ENCODE assay signal across 16 cellular contexts in genomic region chr2:239466046-239466754, GRCh38.
DNase-seq lines count a peak whose midpoint lies in the region; ATAC-seq and TF ChIP-seq lines count a peak whose summit lies in the region.
"Had no signal": no experiment of that assay in that cellular context is flagged by ENCODE, and none has a peak within 500 bp of the region (broad histone marks: within the 10 kb centered on the region; RNA-seq: fewer than 3 reads in every experiment).

No MANE protein-coding gene starts in this region.

- peaks cover 41% of the 10 kb centered on the region for H3K4me1 Mint-ChIP-seq in CD14-positive monocyte

- H3K36me3 ChIP-seq in Peyer's patch, result no peaks in the 10 kb centered on the region
- H3K36me3 ChIP-seq: prostate gland, SJSA1 had no signal

- DNase-seq in CD14-positive monocyte (ENCODE audit: low spot score) (peak; percentile 38), Peyer's patch (peak in 2 of 3 donors; percentile 36 to 43), fibroblast of mammary gland (ENCODE audit: low read depth) (peak; percentile 24), sciatic nerve (ENCODE audit: low spot score) (no peak), NCI-H1930 (lab: John Stamatoyannopoulos, UW) (no peak), 8988T (no peak), dedifferentiated amniotic fluid mesenchymal stem cell (ENCODE audit: extremely low spot score) (no peak)
- DNase-seq: effector memory CD4-positive, alpha-beta T cell; HCEC 1CT; NCI-H2227 treated with DMSO at 0.1 percent for 48 hours had no signal

- peak overlapping the region in 1 of 2 donors; percentile 48 for H3K4me3 Mint-ChIP-seq in CD14-positive monocyte
- H3K4me3 Mint-ChIP-seq: T-helper 2 cell treated with Interferon-gamma antibody and Interleukin-4, amounts not matched to agents 5 μg/mL and 100 μg/mL, for 36 hours had no signal

- H3K36me3 Mint-ChIP-seq in CD14-positive monocyte, result peaks cover 0 to 2% of the 10 kb centered on the region in 2 donors
- H3K36me3 Mint-ChIP-seq: activated naive CD4-positive, alpha-beta T cell treated with anti-CD3 and anti-CD28 coated beads, Interleukin-2, amount 50 U/mL, for 72 hours had no signal

- H3K4me3 ChIP-seq in Peyer's patch (no peak overlapping the region), fibroblast of mammary gland (ENCODE audit: control insufficient read depth, low read depth, low read length) (no peak overlapping the region)
- H3K4me3 ChIP-seq: lung, prostate gland, SJSA1 had no signal

- intact Hi-C loops in CD14-positive monocyte (cut with micrococcal nuclease), result loop anchor here (5.0 to 10.0 kb wide), 3 partner anchors 36 to 211 kb away; partner anchors contain the start of gene HDAC4 (in 1 of the 2)
- intact Hi-C loops in sciatic nerve (cut with DNase I), result no loop called here

- no peaks in the 10 kb centered on the region for H3K9me3 ChIP-seq in Peyer's patch
- H3K9me3 ChIP-seq: prostate gland, SJSA1 had no signal

- peaks cover 2 to 3% (median 2%) of the 10 kb centered on the region in 3 donors for H3K27me3 Mint-ChIP-seq in CD14-positive monocyte (ENCODE audit: low read depth in 3 of 3)

- H3K9me3 Mint-ChIP-seq in CD14-positive monocyte, result peaks cover 0 to 2% (median 0%) of the 10 kb centered on the region in 7 donors
- H3K9me3 Mint-ChIP-seq: activated naive CD4-positive, alpha-beta T cell treated with anti-CD3 and anti-CD28 coated beads, Interleukin-2, amount 50 U/mL, for 72 hours; T-helper 2 cell treated with Interferon-gamma antibody and Interleukin-4, amounts not matched to agents 5 μg/mL and 100 μg/mL, for 36 hours had no signal

- TF ChIP-seq CTCF in CD14-positive monocyte (IDR thresholded peaks at IDR 0.05) (no peak), Peyer's patch (IDR thresholded peaks at IDR 0.05) (no peak), fibroblast of mammary gland (conservative IDR thresholded peaks at IDR 0.05; ENCODE audit: control insufficient read depth, insufficient read depth, low read depth, low read length) (no peak)

- no peaks in the 10 kb centered on the region for H3K27me3 ChIP-seq in Peyer's patch

- peak overlapping the region in 4 of 7 donors; percentile 97 to 99 (median 98) for H3K27ac Mint-ChIP-seq in CD14-positive monocyte
- H3K27ac Mint-ChIP-seq: activated naive CD4-positive, alpha-beta T cell treated with anti-CD3 and anti-CD28 coated beads, Interleukin-2, amount 50 U/mL, for 72 hours; T-helper 2 cell treated with Interferon-gamma antibody and Interleukin-4, amounts not matched to agents 5 μg/mL and 100 μg/mL, for 36 hours had no signal

- no peak for TF ChIP-seq POLR2A in Peyer's patch (IDR thresholded peaks at IDR 0.05)

- peaks cover 0 to 25% (median 3%) of the 10 kb centered on the region in 4 donors for H3K4me1 ChIP-seq in Peyer's patch
- H3K4me1 ChIP-seq: prostate gland, SJSA1 had no signal

- peak; percentile 63 for ATAC-seq in sciatic nerve
- ATAC-seq in HG02884 (IDR thresholded peaks at IDR 0.05; ENCODE audit: unreplicated experiment), result no peak
- ATAC-seq: activated naive CD4-positive, alpha-beta T cell treated with anti-CD3 and anti-CD28 coated beads, Interleukin-2, amount 50 U/mL, for 72 hours had no signal

- H3K27ac ChIP-seq in Peyer's patch, result peak overlapping the region in 2 of 4 donors; percentile 38 to 47
- H3K27ac ChIP-seq: prostate gland, SJSA1 had no signal

Comparison
In these comparisons a context has a peak if more than half of its experiments do, and no peak if none do; other contexts are left out.
1. DNase-seq: peak in CD14-positive monocyte (single experiment), Peyer's patch (2 of 3) and fibroblast of mammary gland (single experiment); none in sciatic nerve (single experiment), NCI-H1930 (0 of 2), 8988T (single experiment) and dedifferentiated amniotic fluid mesenchymal stem cell (single experiment).